12 cellular contexts compared by ENCODE assay signal in the genomic region with DNA sequence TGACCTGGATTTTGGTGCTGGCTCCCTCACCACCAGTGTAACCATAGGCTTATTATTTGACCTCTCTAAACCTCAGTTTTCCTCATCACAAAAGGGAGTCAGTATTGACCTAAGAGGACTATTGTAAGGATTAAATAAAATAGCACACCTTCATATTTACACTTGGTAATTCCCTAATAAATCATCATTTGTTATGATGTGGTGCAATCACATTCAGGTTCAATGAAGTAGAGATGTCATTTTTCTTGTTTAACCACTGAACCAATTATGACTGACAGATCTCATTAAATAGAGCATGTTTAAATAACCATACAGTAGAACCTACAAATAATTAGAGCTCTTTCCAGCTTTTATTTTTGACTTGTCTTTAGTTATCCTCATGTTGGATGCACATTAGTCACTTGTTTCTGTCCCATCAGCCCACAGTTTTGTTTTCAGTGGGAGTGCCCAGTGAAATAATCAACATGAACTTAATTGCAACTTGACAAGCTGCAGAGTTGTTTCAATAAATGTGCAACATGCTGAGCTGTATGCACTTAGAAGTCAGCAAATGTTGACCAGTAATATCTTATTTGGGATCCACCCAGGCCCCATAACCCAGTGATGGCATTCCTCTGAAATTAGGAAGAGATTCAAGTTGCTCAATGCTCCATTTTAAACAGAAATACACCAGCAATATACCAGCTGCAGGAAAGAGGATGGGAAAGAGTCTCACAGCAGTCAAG.
"Had no signal": no experiment of that assay in that cellular context is flagged by ENCODE, and none has a peak within 500 bp of the region (broad histone marks: within the 10 kb centered on the region; RNA-seq: fewer than 3 reads in every experiment).

No MANE protein-coding gene starts in this region.

- H3K4me1 ChIP-seq: breast epithelium, testis had no signal

- H3K27ac Mint-ChIP-seq: activated naive CD4-positive, alpha-beta T cell treated with anti-CD3 and anti-CD28 coated beads, Interleukin-2, amount 50 U/mL, for 72 hours; stimulated activated naive CD8-positive, alpha-beta T cell treated with anti-CD3 and anti-CD28 coated beads, Interleukin-15, amount 100 ng/mL, for 72 hours; T-helper 2 cell treated with Interferon-gamma antibody and Interleukin-4, amounts not matched to agents 5 μg/mL and 100 μg/mL, for 36 hours had no signal

- ATAC-seq: activated CD4-positive, CD25-positive, alpha-beta regulatory T cell treated with anti-CD3 and anti-CD28 coated beads, Interleukin-2, amount 50 U/mL, for 24 hours; activated naive CD4-positive, alpha-beta T cell treated with anti-CD3 and anti-CD28 coated beads, Interleukin-2, amount 50 U/mL, for 72 hours; stimulated activated naive CD8-positive, alpha-beta T cell treated with anti-CD3 and anti-CD28 coated beads, Interleukin-15, amount 100 ng/mL, for 72 hours had no signal

- H3K4me3 Mint-ChIP-seq: stimulated activated naive CD8-positive, alpha-beta T cell treated with anti-CD3 and anti-CD28 coated beads, Interleukin-15, amount 100 ng/mL, for 72 hours; T-helper 2 cell treated with Interferon-gamma antibody and Interleukin-4, amounts not matched to agents 5 μg/mL and 100 μg/mL, for 36 hours had no signal

- H3K9me3 ChIP-seq: breast epithelium, testis had no signal

- H3K36me3 Mint-ChIP-seq: activated naive CD4-positive, alpha-beta T cell treated with anti-CD3 and anti-CD28 coated beads, Interleukin-2, amount 50 U/mL, for 72 hours had no signal

- H3K9me3 Mint-ChIP-seq: activated naive CD4-positive, alpha-beta T cell treated with anti-CD3 and anti-CD28 coated beads, Interleukin-2, amount 50 U/mL, for 72 hours; T-helper 2 cell treated with Interferon-gamma antibody and Interleukin-4, amounts not matched to agents 5 μg/mL and 100 μg/mL, for 36 hours had no signal

- H3K27me3 Mint-ChIP-seq: stimulated activated naive CD8-positive, alpha-beta T cell treated with anti-CD3 and anti-CD28 coated beads, Interleukin-15, amount 100 ng/mL, for 72 hours had no signal

- DNase-seq: activated CD4-positive, alpha-beta T cell treated with anti-CD3 and anti-CD28 coated beads, Interleukin-2, amount 50 U/mL, for 4 hours; activated effector memory CD4-positive, alpha-beta T cell treated with anti-CD3 and anti-CD28 coated beads, Interleukin-2, amount 50 U/mL, for 16 hours; activated T-cell treated with anti-CD3 and anti-CD28 coated beads, Interleukin-2, amount 50 U/mL, for 1 hour; retina; stimulated activated CD4-positive, alpha-beta T cell treated with anti-CD3 and anti-CD28 coated beads, Interleukin-15, amount 100 ng/mL, for 24 hours; stimulated activated CD4-positive, alpha-beta T cell treated with anti-CD3 and anti-CD28 coated beads, Interleukin-4, amount 100 ng/mL, for 24 hours; stimulated activated naive CD8-positive, alpha-beta T cell treated with anti-CD3 and anti-CD28 coated beads, Interleukin-15, amount 100 ng/mL, for 72 hours; testis had no signal

- H3K4me3 ChIP-seq: breast epithelium, testis had no signal

- H3K27ac ChIP-seq: breast epithelium, testis had no signal

- H3K27me3 ChIP-seq: breast epithelium, testis had no signal

- H3K4me1 Mint-ChIP-seq: stimulated activated naive CD8-positive, alpha-beta T cell treated with anti-CD3 and anti-CD28 coated beads, Interleukin-15, amount 100 ng/mL, for 72 hours had no signal

- H3K36me3 ChIP-seq: breast epithelium had no signal
